8 cellular contexts compared by ENCODE assay signal in genomic region chr9:96021616-96022444, GRCh38.
DNase-seq lines count a peak whose midpoint lies in the region; ATAC-seq, FAIRE-seq and TF ChIP-seq lines count a peak whose summit lies in the region.

No MANE protein-coding gene starts in this region.

- FAIRE-seq in K562 (lab: Jason Lieb, UNC) = no peak

- peaks cover 21% of the 10 kb centered on the region for H3K36me3 Mint-ChIP-seq in stimulated activated effector memory CD8-positive, alpha-beta T cell treated with anti-CD3 and anti-CD28 coated beads, Interleukin-12 subunit alpha, Interleukin-12 subunit beta, amount 100 ng/mL, for 72 hours

- CTCF ChIA-PET in K562 (lab: Yijun Ruan, JAX; ENCODE audit: low intra/inter-chr PET ratio) = no interaction called here

- H3K9me3 ChIP-seq in K562 (replicated peaks; ENCODE audit: control insufficient read depth, insufficient read depth, low read depth, low read length) = no peaks in the 10 kb centered on the region

- ATAC-seq in K562 (no peak), HG03378 (IDR thresholded peaks at IDR 0.05; ENCODE audit: unreplicated experiment) (no peak)
- ATAC-seq in stimulated activated effector memory CD8-positive, alpha-beta T cell treated with anti-CD3 and anti-CD28 coated beads, Interleukin-12 subunit alpha, Interleukin-12 subunit beta, amount 100 ng/mL, for 72 hours = peak; percentile 36

- TF ChIP-seq RAD21 in K562 (CRISPR knock-in tag; conservative IDR thresholded peaks at IDR 0.05 in 1 of 2, IDR thresholded peaks at IDR 0.05 in 1 of 2) = no peak

- WGBS in K562 (ENCODE audit: insufficient coverage, low coverage, missing lambda C conversion rate) = 63% methylated on average over 13 of the region's 68 CpGs

- no peak overlapping the region for H3K27ac ChIP-seq in K562 (ENCODE audit: extremely low read depth, low read depth, low read length)

- H3K27me3 ChIP-seq in K562 (ENCODE audit: control insufficient read depth in 2 of 2, insufficient read depth in 2 of 2, low read length in 2 of 2) = 0 out of 5 replicates have a peak, but pooled peaks cover 0 to 5% of the 10 kb centered on the region in 2 experiments

- no peak for TF ChIP-seq CTCF in K562 (IDR thresholded peaks at IDR 0.05 in 2 of 3, conservative IDR thresholded peaks at IDR 0.05 in 1 of 3; ENCODE audit: insufficient read depth in 2 of 3, low read depth in 1 of 3, low read length in 3 of 3)

- no peak overlapping the region for H3K9ac ChIP-seq in K562 (ENCODE audit: insufficient read depth in 1 of 2, low read depth in 2 of 2, low read length in 2 of 2)

- no peak overlapping the region for H3K4me3 ChIP-seq in K562

- peaks cover 70% of the 10 kb centered on the region for H3K4me1 Mint-ChIP-seq in stimulated activated effector memory CD8-positive, alpha-beta T cell treated with anti-CD3 and anti-CD28 coated beads, Interleukin-12 subunit alpha, Interleukin-12 subunit beta, amount 100 ng/mL, for 72 hours

- TF ChIP-seq POLR2A in K562 (conservative IDR thresholded peaks at IDR 0.05) = no peak

- no peaks in the 10 kb centered on the region for H3K9me1 ChIP-seq in K562 (ENCODE audit: control insufficient read depth, insufficient read depth, low read length)

- no peaks in the 10 kb centered on the region for H4K20me1 ChIP-seq in K562 (replicated peaks; ENCODE audit: control insufficient read depth, insufficient read depth, low read length)

- H3K36me3 ChIP-seq in K562 (ENCODE audit: control insufficient read depth, insufficient read depth, low read length) = no peaks in the 10 kb centered on the region

- peak overlapping the region; percentile 97 for H3K27ac Mint-ChIP-seq in stimulated activated effector memory CD8-positive, alpha-beta T cell treated with anti-CD3 and anti-CD28 coated beads, Interleukin-12 subunit alpha, Interleukin-12 subunit beta, amount 100 ng/mL, for 72 hours

- BruUV-seq in K562 (replicated peaks; lab: Mats Ljungman, UMichigan) = no TSS peak

- H3K4me3 Mint-ChIP-seq in stimulated activated effector memory CD8-positive, alpha-beta T cell treated with anti-CD3 and anti-CD28 coated beads, Interleukin-12 subunit alpha, Interleukin-12 subunit beta, amount 100 ng/mL, for 72 hours = peak overlapping the region; percentile 87

- 0 out of 2 replicates have a peak overlapping the region, but pooled peaks have one; percentile 48 for H2AFZ ChIP-seq in K562 (ENCODE audit: low read depth, low read length)

- H3K79me2 ChIP-seq in K562 (ENCODE audit: control insufficient read depth, insufficient read depth, low read length) = no peaks in the 10 kb centered on the region

- no peak overlapping the region for H3K4me2 ChIP-seq in K562 (ENCODE audit: insufficient read depth, low read length)

- peaks cover 9 to 22% of the 10 kb centered on the region in 2 experiments; a peak in 4 of 5 replicates for H3K4me1 ChIP-seq in K562 (replicated peaks in 1 of 2; ENCODE audit: control insufficient read depth in 2 of 2, insufficient read depth in 2 of 2, low read length in 2 of 2)

- peak; percentile 40 for DNase-seq in activated T-cell treated with anti-CD3 and anti-CD28 coated beads, Interleukin-2, amount 50 U/mL, for 1 hour
- DNase-seq in activated T-cell treated with anti-CD3 and anti-CD28 coated beads for 4 hours (no peak), K562 (ENCODE audit: extremely low read depth in 1 of 4, low spot score in 3 of 4) (no peak), islet precursor cell (peak; percentile 62), kidney tubule cell (ENCODE audit: low spot score) (no peak)
- DNase-seq in stimulated activated effector memory CD8-positive, alpha-beta T cell treated with anti-CD3 and anti-CD28 coated beads, Interleukin-12 subunit alpha, Interleukin-12 subunit beta, amount 100 ng/mL, for 72 hours (ENCODE audit: low spot score in 2 of 2) = peak; percentile 15 to 61
- DNase-seq in activated effector memory CD4-positive, alpha-beta T cell treated with Interleukin-2 at 50 U/mL for 16 hours = no peak

- in situ Hi-C loops in K562 (cut with MboI) = no loop called here

- no peak for TF ChIP-seq EP300 in K562 (IDR thresholded peaks at IDR 0.05; ENCODE audit: low read length)

- peaks cover 3% of the 10 kb centered on the region for H3K9me3 Mint-ChIP-seq in stimulated activated effector memory CD8-positive, alpha-beta T cell treated with anti-CD3 and anti-CD28 coated beads, Interleukin-12 subunit alpha, Interleukin-12 subunit beta, amount 100 ng/mL, for 72 hours

- intact Hi-C loops in K562 (cut with micrococcal nuclease) = no loop called here

- POLR2A ChIA-PET in K562 (lab: Yijun Ruan, JAX) = no interaction called here

TF ChIP-seq in K562, 482 proteins besides CTCF, POLR2A, EP300 and RAD21:
- TF ChIP-seq TFAM (CRISPR knock-in tag; conservative IDR thresholded peaks at IDR 0.05) (no peak), HNRNPH1 (optimal IDR thresholded peaks at IDR 0.05; ENCODE audit: low read depth, low read length) (no peak), MECOM (CRISPR knock-in tag; IDR thresholded peaks at IDR 0.05) (no peak), RBFOX2 (IDR thresholded peaks at IDR 0.05; ENCODE audit: low read depth, low read length) (no peak), ELF1 (tag; IDR thresholded peaks at IDR 0.05) (no peak), ZNF408 (CRISPR knock-in tag; IDR thresholded peaks at IDR 0.05; ENCODE audit: low read depth) (no peak), ZNF274 (IDR thresholded peaks at IDR 0.05; ENCODE audit: borderline replicate concordance, low read depth, low read length) (no peak), ZNF445 (CRISPR knock-in tag; IDR thresholded peaks at IDR 0.05; ENCODE audit: low read depth) (no peak), LCOR (CRISPR knock-in tag; IDR thresholded peaks at IDR 0.05) (no peak), MLX (CRISPR knock-in tag; conservative IDR thresholded peaks at IDR 0.05) (no peak), NFXL1 (CRISPR knock-in tag; IDR thresholded peaks at IDR 0.05) (no peak)

Comparison
In these comparisons a context has a peak if more than half of its experiments do, and no peak if none do; other contexts are left out.
1. DNase-seq: peak in activated T-cell treated with anti-CD3 and anti-CD28 coated beads, Interleukin-2, amount 50 U/mL, for 1 hour (single experiment), islet precursor cell (single experiment) and stimulated activated effector memory CD8-positive, alpha-beta T cell treated with anti-CD3 and anti-CD28 coated beads, Interleukin-12 subunit alpha, Interleukin-12 subunit beta, amount 100 ng/mL, for 72 hours (2 of 2); none in activated T-cell treated with anti-CD3 and anti-CD28 coated beads for 4 hours (single experiment), K562 (0 of 4), kidney tubule cell (single experiment) and activated effector memory CD4-positive, alpha-beta T cell treated with Interleukin-2 at 50 U/mL for 16 hours (single experiment).